Comparison of ENCODE assay signal across 7 cellular contexts in the genomic region with DNA sequence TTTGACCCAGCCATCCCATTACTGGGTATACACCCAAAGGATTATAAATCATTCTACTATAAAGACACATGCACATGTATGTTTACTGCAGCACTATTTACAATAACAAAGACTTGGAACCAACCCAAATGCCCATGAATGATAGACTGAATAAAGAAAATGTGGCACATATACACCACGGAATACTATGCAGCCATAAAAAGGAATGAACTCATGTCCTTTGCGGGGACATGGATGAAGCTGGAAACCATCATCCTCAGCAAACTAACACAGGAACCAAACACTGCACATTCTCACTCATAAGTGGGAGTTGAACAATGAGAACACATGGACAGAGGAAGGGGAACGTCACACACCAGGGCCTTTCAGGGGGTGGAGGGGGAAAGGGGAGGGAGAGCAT. TPM values are rescaled to one million over a fixed set of nuclear protein-coding genes. Genes with fewer than 3 reads are reported as not detected.
"Had no signal": no experiment of that assay in that cellular context is flagged by ENCODE, and none has a peak within 500 bp of the region (broad histone marks: within the 10 kb centered on the region; RNA-seq: fewer than 3 reads in every experiment).

No MANE protein-coding gene starts in this region.

RNA-seq across cellular contexts. Expression of a gene that starts 22.6 kb away (rescaled TPM):
- total RNA-seq: GM23248, HFFc6 had no signal
- polyA plus RNA-seq: GM23248 had no signal

RNA-seq across cellular contexts. Expression of a gene that starts 28.8 kb away (rescaled TPM):
- total RNA-seq: GM23248, GM23338, H1, H4, H7, H9, HFFc6 had no signal
- polyA plus RNA-seq: GM23248, H1 had no signal
